ENCODE assay signal across 28 cellular contexts in the genomic region with DNA sequence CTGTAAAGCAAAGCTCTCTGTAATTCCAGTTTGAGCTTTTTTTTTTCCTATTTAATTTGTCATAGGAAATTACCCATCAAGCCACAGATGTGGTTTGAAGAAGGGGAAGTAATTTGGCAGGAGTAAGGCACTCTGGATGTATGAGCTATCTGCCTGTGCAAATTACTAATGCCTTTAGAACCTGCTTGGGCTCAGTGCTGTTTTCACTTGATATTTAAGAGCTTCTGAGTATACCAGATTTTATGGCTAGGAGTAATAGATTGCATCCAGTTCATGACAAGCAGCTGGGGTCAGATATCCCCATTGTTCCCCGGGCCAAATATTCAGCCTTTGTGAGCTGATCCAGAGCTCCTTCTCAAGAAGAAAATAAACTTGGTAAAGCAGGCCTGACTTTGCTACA.
A peak's percentile ranks its signal among the peaks of the same experiment; 100 is the strongest.
DNase-seq lines count a peak whose midpoint lies in the region; ATAC-seq, FAIRE-seq and TF ChIP-seq lines count a peak whose summit lies in the region.
"Had no signal": no experiment of that assay in that cellular context is flagged by ENCODE, and none has a peak within 500 bp of the region (broad histone marks: within the 10 kb centered on the region; RNA-seq: fewer than 3 reads in every experiment).

No MANE protein-coding gene starts in this region.

- no peaks in the 10 kb centered on the region for H3K36me3 ChIP-seq in PC-3 (ENCODE audit: low read depth, low read length)
- no peaks in the 10 kb centered on the region for H3K36me3 ChIP-seq in kidney (ENCODE audit: control insufficient read depth in 1 of 2, insufficient read depth in 2 of 2, low read length in 2 of 2)
- H3K36me3 ChIP-seq: lower lobe of right lung, Peyer's patch had no signal

- POLR2A ChIA-PET in PC-3 (lab: Charles Lee; ENCODE audit: unreplicated experiment): interaction anchor here (0.6 kb wide), 1 partner anchor 103 kb away, joined by 3 read pairs; no protein-coding TSS in a partner anchor

- CTCF ChIA-PET in PC-3 (lab: Charles Lee): no interaction called here

- H3K9ac ChIP-seq in PC-3 (ENCODE audit: low read length) (no peak overlapping the region), kidney (ENCODE audit: low read length in 2 of 2) (no peak overlapping the region)

- H3K27ac ChIP-seq in PC-3 (ENCODE audit: low read length) (no peak overlapping the region), kidney (ENCODE audit: low read depth in 2 of 2, low read length in 2 of 2) (no peak overlapping the region)
- H3K27ac ChIP-seq: dorsolateral prefrontal cortex, lower lobe of right lung, Peyer's patch had no signal

- no TSS peak for BruUV-seq in PC-3 (replicated peaks; lab: Mats Ljungman, UMichigan)

- no peaks in the 10 kb centered on the region for H3F3A ChIP-seq in PC-3 (ENCODE audit: low read length, unreplicated experiment)

- no peak for TF ChIP-seq CTCF in PC-3 (conservative IDR thresholded peaks at IDR 0.05; ENCODE audit: low read depth, low read length)
- no peak for TF ChIP-seq CTCF in kidney (IDR thresholded peaks at IDR 0.05; ENCODE audit: borderline replicate concordance, extremely low read depth, insufficient read depth)

- H2AFZ ChIP-seq in PC-3 (ENCODE audit: low read length): no peak overlapping the region

- intact Hi-C loops in PC-3 (cut with micrococcal nuclease) (no loop called here), kidney (cut with DNase I) (no loop called here)

- H3K9me3 ChIP-seq in PC-3 (ENCODE audit: low read length): no peaks in the 10 kb centered on the region
- no peaks in the 10 kb centered on the region for H3K9me3 ChIP-seq in kidney (ENCODE audit: control insufficient read depth in 1 of 2, low read length in 2 of 2)
- H3K9me3 ChIP-seq: lower lobe of right lung, Peyer's patch had no signal

- no peaks in the 10 kb centered on the region for H3K79me2 ChIP-seq in PC-3 (ENCODE audit: low read length)

- H3K4me3 ChIP-seq in PC-3 (ENCODE audit: low read length): no peak overlapping the region
- H3K4me3 ChIP-seq in kidney (ENCODE audit: low read length in 2 of 2): no peak overlapping the region
- H3K4me3 ChIP-seq: dorsolateral prefrontal cortex, GM12878, lower lobe of right lung, Peyer's patch had no signal

- no peaks in the 10 kb centered on the region for H3K27me3 ChIP-seq in PC-3 (ENCODE audit: low read length)
- H3K27me3 ChIP-seq: Peyer's patch had no signal

- no peak overlapping the region for H3K4me2 ChIP-seq in PC-3 (ENCODE audit: low read length)

- peak; percentile 56 for ATAC-seq in PC-3
- no peak for ATAC-seq in HG03521 (IDR thresholded peaks at IDR 0.05; ENCODE audit: unreplicated experiment)
- no peak for ATAC-seq in GM18520 (IDR thresholded peaks at IDR 0.05; ENCODE audit: unreplicated experiment)
- ATAC-seq: GM12878; lower lobe of right lung; natural killer cell; stimulated activated naive CD8-positive, alpha-beta T cell treated with anti-CD3 and anti-CD28 coated beads, Interleukin-15, Interleukin-2, amounts not matched to agents 100 U/mL and 50 U/mL, for 24 hours had no signal

- H3K4me1 ChIP-seq in PC-3 (ENCODE audit: insufficient read depth, low read length) (no peaks in the 10 kb centered on the region), kidney (ENCODE audit: control insufficient read depth in 1 of 2, insufficient read depth in 1 of 2, low read depth in 1 of 2, low read length in 2 of 2) (no peaks in the 10 kb centered on the region)
- H3K4me1 ChIP-seq: lower lobe of right lung, Peyer's patch had no signal

- H3K9me2 ChIP-seq in PC-3 (replicated peaks; ENCODE audit: low read length): no peaks in the 10 kb centered on the region

- no peak for FAIRE-seq in kidney (lab: Jason Lieb, UNC)
- FAIRE-seq: A204.1, GM12878 had no signal

- no peaks in the 10 kb centered on the region for H4K20me1 ChIP-seq in PC-3 (ENCODE audit: low read length)

- DNase-seq in NCI-H524 treated with DMSO at 0.1 percent for 48 hours (lab: John Stamatoyannopoulos, UW) (peak; percentile 80), NCI-H524 (lab: John Stamatoyannopoulos, UW) (no peak), PC-3 (peak; percentile 22), dermis blood vessel endothelial cell (peak; percentile 9), pulmonary artery endothelial cell (ENCODE audit: low read depth, low spot score) (peak; percentile 4), kidney (no peak)
- DNase-seq: activated CD4-positive, alpha-beta T cell treated with anti-CD3 and anti-CD28 coated beads, Interleukin-2, amount 50 U/mL, for 4 hours; amygdala; CD4-positive, alpha-beta memory T cell; cerebellar nuclear complex; dorsolateral prefrontal cortex; EL; head of caudate nucleus; kidney glomerular epithelial cell; lower lobe of right lung; MM.1S; natural killer cell; NCI-H1436 treated with DMSO at 0.1 percent for 48 hours; NCI-H2107; NCI-H510A treated with DMSO at 0.1 percent for 48 hours; occipital lobe; Peyer's patch; SIG-M5; stimulated activated naive CD8-positive, alpha-beta T cell treated with anti-CD3 and anti-CD28 coated beads, Interleukin-15, Interleukin-2, amounts not matched to agents 100 U/mL and 50 U/mL, for 24 hours had no signal

Comparison
In these comparisons a context has a peak if more than half of its experiments do, and no peak if none do; other contexts are left out.
1. DNase-seq: peak in NCI-H524 treated with DMSO at 0.1 percent for 48 hours (single experiment), PC-3 (single experiment), dermis blood vessel endothelial cell (single experiment) and pulmonary artery endothelial cell (single experiment); none in NCI-H524 (0 of 2) and kidney (single experiment).